In genomic region chr3:85662462-85662861, GRCh38 we compare ENCODE assay signal across 7 cellular contexts.
"Had no signal": no experiment of that assay in that cellular context is flagged by ENCODE, and none has a peak within 500 bp of the region (broad histone marks: within the 10 kb centered on the region; RNA-seq: fewer than 3 reads in every experiment).

No MANE protein-coding gene starts in this region.

- H3K4me1 ChIP-seq: HAP-1 had no signal

- H3K4me3 ChIP-seq: GM23248, HAP-1 had no signal

- H3K9me3 ChIP-seq: HAP-1 had no signal

- H3K27ac ChIP-seq: GM23248, HL-60 had no signal

- H3K36me3 ChIP-seq: HAP-1 had no signal

- H2AFZ ChIP-seq: GM23248 had no signal

- DNase-seq: GM23248, GOT3, H7, HFFc6, KBM-7 had no signal

- H3K9ac ChIP-seq: GM23248 had no signal
